Comparison of ENCODE assay signal across 28 cellular contexts in genomic region chr15:47991376-47991775, GRCh38.
DNase-seq lines count a peak whose midpoint lies in the region; ATAC-seq and TF ChIP-seq lines count a peak whose summit lies in the region.
"Had no signal": no experiment of that assay in that cellular context is flagged by ENCODE, and none has a peak within 500 bp of the region (broad histone marks: within the 10 kb centered on the region; RNA-seq: fewer than 3 reads in every experiment).

No MANE protein-coding gene starts in this region.

- H3K9ac ChIP-seq in fibroblast of lung (ENCODE audit: insufficient read depth, low read length): no peak overlapping the region
- no peak overlapping the region for H3K9ac ChIP-seq in mesenchymal stem cell (ENCODE audit: low read length)
- H3K9ac ChIP-seq: BLaER1 had no signal

- no peak overlapping the region for H3K4me2 ChIP-seq in fibroblast of lung (ENCODE audit: extremely low read depth, insufficient read depth, low read length)
- no peak overlapping the region for H3K4me2 ChIP-seq in mesenchymal stem cell (ENCODE audit: low read length, poor library complexity, severe bottlenecking)
- H3K4me2 ChIP-seq: A549, BLaER1 had no signal

- H3K9me3 ChIP-seq in fibroblast of lung (ENCODE audit: control insufficient read depth, insufficient read depth, low read depth, low read length) (no peaks in the 10 kb centered on the region), mesenchymal stem cell (ENCODE audit: control insufficient read depth, low read length) (no peaks in the 10 kb centered on the region)
- H3K9me3 ChIP-seq: A549, ascending aorta, BLaER1, Caco-2, psoas muscle, suprapubic skin, uterus had no signal

- ATAC-seq in HG03469 (IDR thresholded peaks at IDR 0.05; ENCODE audit: unreplicated experiment): no peak
- ATAC-seq: A549; psoas muscle; stimulated activated effector memory CD8-positive, alpha-beta T cell treated with anti-CD3 and anti-CD28 coated beads, Interleukin-12 subunit alpha, Interleukin-12 subunit beta, amount 100 ng/mL, for 72 hours had no signal

- H3K79me1 ChIP-seq in mesenchymal stem cell (replicated peaks; ENCODE audit: low read length, poor library complexity, severe bottlenecking): no peaks in the 10 kb centered on the region

- no peak overlapping the region for H3K27ac ChIP-seq in fibroblast of lung (ENCODE audit: insufficient read depth, low read length)
- no peak overlapping the region for H3K27ac ChIP-seq in mesenchymal stem cell (ENCODE audit: low read length, poor library complexity, severe bottlenecking)
- H3K27ac ChIP-seq: A549, ascending aorta, BLaER1, epithelial cell of prostate, psoas muscle, suprapubic skin, uterus had no signal

- H3K23ac ChIP-seq in mesenchymal stem cell (ENCODE audit: low read length in 2 of 2): no peak overlapping the region

- 41% methylated on average over 4 of the region's 4 CpGs for WGBS in mesenchymal stem cell

- peaks cover 4% of the 10 kb centered on the region for H3K27me3 Mint-ChIP-seq in activated naive CD8-positive, alpha-beta T cell treated with anti-CD3 and anti-CD28 coated beads for 36 hours
- H3K27me3 Mint-ChIP-seq: activated naive CD4-positive, alpha-beta T cell treated with anti-CD3 and anti-CD28 coated beads, Interleukin-2, amount 50 U/mL, for 24 hours; memory B cell had no signal

- no peak for TF ChIP-seq CTCF in fibroblast of lung (conservative IDR thresholded peaks at IDR 0.05 in 1 of 2, IDR thresholded peaks at IDR 0.05 in 1 of 2; ENCODE audit: low read depth in 1 of 2, low read length in 2 of 2)

- peak overlapping the region in 1 of 2 experiments; percentile 71 for H2BK12ac ChIP-seq in mesenchymal stem cell (ENCODE audit: low read length in 2 of 2)

- H2AFZ ChIP-seq in fibroblast of lung (ENCODE audit: low read length): no peak overlapping the region
- H2AFZ ChIP-seq in mesenchymal stem cell (ENCODE audit: low read depth, low read length): no peak overlapping the region

- H3K4ac ChIP-seq in mesenchymal stem cell (ENCODE audit: low read depth in 1 of 2, low read length in 2 of 2): peak overlapping the region in 1 of 2 experiments; percentile 31

- H3K36me3 Mint-ChIP-seq in activated naive CD8-positive, alpha-beta T cell treated with anti-CD3 and anti-CD28 coated beads for 36 hours: no peaks in the 10 kb centered on the region
- H3K36me3 Mint-ChIP-seq: activated naive CD4-positive, alpha-beta T cell treated with anti-CD3 and anti-CD28 coated beads, Interleukin-2, amount 50 U/mL, for 24 hours; memory B cell had no signal

- no peak overlapping the region for H2AK5ac ChIP-seq in mesenchymal stem cell (ENCODE audit: low read length, severe bottlenecking)

- no peaks in the 10 kb centered on the region for H4K20me1 ChIP-seq in fibroblast of lung (ENCODE audit: control insufficient read depth, extremely low read depth, insufficient read depth, low read length)
- H4K20me1 ChIP-seq: BLaER1 had no signal

- H3K4me1 ChIP-seq in fibroblast of lung (ENCODE audit: control insufficient read depth, extremely low read depth, insufficient read depth, low read length): no peaks in the 10 kb centered on the region
- H3K4me1 ChIP-seq in mesenchymal stem cell (ENCODE audit: control insufficient read depth, insufficient read depth, low read depth, low read length): no peaks in the 10 kb centered on the region
- H3K4me1 ChIP-seq: A549, ascending aorta, Caco-2, psoas muscle, suprapubic skin, uterus had no signal

- H2BK120ac ChIP-seq in mesenchymal stem cell (ENCODE audit: low read depth, low read length): no peak overlapping the region

- H2BK15ac ChIP-seq in mesenchymal stem cell (ENCODE audit: low read depth, poor library complexity, severe bottlenecking): no peak overlapping the region

- H3K4me1 Mint-ChIP-seq in activated naive CD8-positive, alpha-beta T cell treated with anti-CD3 and anti-CD28 coated beads for 36 hours: no peaks in the 10 kb centered on the region
- H3K4me1 Mint-ChIP-seq: activated B cell treated with CpG ODN at 0.5 μM for 24 hours; activated naive CD4-positive, alpha-beta T cell treated with anti-CD3 and anti-CD28 coated beads, Interleukin-2, amount 50 U/mL, for 24 hours; memory B cell; stimulated activated effector memory CD8-positive, alpha-beta T cell treated with anti-CD3 and anti-CD28 coated beads, Interleukin-12 subunit alpha, Interleukin-12 subunit beta, amount 100 ng/mL, for 72 hours had no signal

- no peak overlapping the region for H2BK5ac ChIP-seq in mesenchymal stem cell (ENCODE audit: low read depth, low read length, poor library complexity, severe bottlenecking)

- peak overlapping the region; percentile 31 for H4K91ac ChIP-seq in mesenchymal stem cell (ENCODE audit: low read length)

- DNase-seq in AG08396 (ENCODE audit: low spot score): peak; percentile 18
- peak; percentile 26 for DNase-seq in M059J (ENCODE audit: low read depth)
- DNase-seq in fibroblast of lung (ENCODE audit: low read depth in 2 of 2): peak; percentile 50 to 72
- DNase-seq in mesenchymal stem cell: peak; percentile 83
- no peak for DNase-seq in activated naive CD8-positive, alpha-beta T cell treated with anti-CD3 and anti-CD28 coated beads for 36 hours
- no peak for DNase-seq in cerebellum (ENCODE audit: low spot score)
- DNase-seq in kidney glomerular epithelial cell (lab: John Stamatoyannopoulos, UW): no peak
- DNase-seq: activated B cell treated with CpG ODN at 0.5 μM for 24 hours; activated CD4-positive, alpha-beta T cell treated with anti-CD3 and anti-CD28 coated beads, Interleukin-2, amount 50 U/mL, for 4 hours; Caco-2; DND-41; effector CD4-positive, alpha-beta T cell; MM.1S; NCI-H1436; NCI-H2107; psoas muscle; T-helper 9 cell; uterus had no signal

- H3K27me3 ChIP-seq in fibroblast of lung (ENCODE audit: control insufficient read depth, insufficient read depth, low read length): no peaks in the 10 kb centered on the region
- no peaks in the 10 kb centered on the region for H3K27me3 ChIP-seq in mesenchymal stem cell (ENCODE audit: control insufficient read depth in 1 of 2, insufficient read depth in 1 of 2, low read length in 2 of 2)
- H3K27me3 ChIP-seq: ascending aorta, BLaER1, suprapubic skin, uterus had no signal

- H3K27ac Mint-ChIP-seq in activated naive CD8-positive, alpha-beta T cell treated with anti-CD3 and anti-CD28 coated beads for 36 hours: no peak overlapping the region
- H3K27ac Mint-ChIP-seq: activated B cell treated with CpG ODN at 0.5 μM for 24 hours; activated naive CD4-positive, alpha-beta T cell treated with anti-CD3 and anti-CD28 coated beads, Interleukin-2, amount 50 U/mL, for 24 hours; activated T-helper 1 cell treated with anti-CD3 and anti-CD28 coated beads, Interleukin-12 subunit alpha, Interleukin-12 subunit beta, Interleukin-2, Interleukin-4 antibody, amounts not matched to agents 30 ng/mL and 10 ng/mL and 1 ng/mL, durations not matched to agents 14 hours and 24 hours and 36 hours; memory B cell; stimulated activated effector memory CD8-positive, alpha-beta T cell treated with anti-CD3 and anti-CD28 coated beads, Interleukin-12 subunit alpha, Interleukin-12 subunit beta, amount 100 ng/mL, for 72 hours had no signal

- peak overlapping the region; percentile 22 to 61 for H3K18ac ChIP-seq in mesenchymal stem cell (ENCODE audit: low read depth in 1 of 2, low read length in 2 of 2)

- no peak overlapping the region for H3K14ac ChIP-seq in mesenchymal stem cell (ENCODE audit: low read length in 2 of 2)

- H3K4me3 ChIP-seq in fibroblast of lung (replicated peaks in 1 of 4; ENCODE audit: control extremely low read depth in 1 of 4, insufficient read depth in 1 of 4, low read depth in 3 of 4, low read length in 4 of 4) (no peak overlapping the region), mesenchymal stem cell (ENCODE audit: insufficient read depth in 1 of 2, low read depth in 1 of 2, low read length in 2 of 2) (no peak overlapping the region)
- H3K4me3 ChIP-seq: A549, ascending aorta, BLaER1, psoas muscle, suprapubic skin, uterus had no signal

- H3K79me2 ChIP-seq in fibroblast of lung (ENCODE audit: control insufficient read depth, insufficient read depth, low read length): no peaks in the 10 kb centered on the region

- H3K36me3 ChIP-seq in fibroblast of lung (ENCODE audit: control insufficient read depth, insufficient read depth, low read length): no peaks in the 10 kb centered on the region
- H3K36me3 ChIP-seq in mesenchymal stem cell (ENCODE audit: control insufficient read depth in 1 of 2, insufficient read depth in 2 of 2, low read depth in 1 of 2, low read length in 2 of 2): no peaks in the 10 kb centered on the region
- H3K36me3 ChIP-seq: ascending aorta, BLaER1, suprapubic skin, uterus had no signal

- peak overlapping the region; percentile 36 for H4K8ac ChIP-seq in mesenchymal stem cell (ENCODE audit: low read length)

- no peak overlapping the region for H3K4me3 Mint-ChIP-seq in activated naive CD8-positive, alpha-beta T cell treated with anti-CD3 and anti-CD28 coated beads for 36 hours
- H3K4me3 Mint-ChIP-seq: activated B cell treated with CpG ODN at 0.5 μM for 24 hours; activated naive CD4-positive, alpha-beta T cell treated with anti-CD3 and anti-CD28 coated beads, Interleukin-2, amount 50 U/mL, for 24 hours; activated T-helper 1 cell treated with anti-CD3 and anti-CD28 coated beads, Interleukin-12 subunit alpha, Interleukin-12 subunit beta, Interleukin-2, Interleukin-4 antibody, amounts not matched to agents 30 ng/mL and 10 ng/mL and 1 ng/mL, durations not matched to agents 14 hours and 24 hours and 36 hours; memory B cell; stimulated activated effector memory CD8-positive, alpha-beta T cell treated with anti-CD3 and anti-CD28 coated beads, Interleukin-12 subunit alpha, Interleukin-12 subunit beta, amount 100 ng/mL, for 72 hours had no signal

- H3K9me3 Mint-ChIP-seq in activated naive CD8-positive, alpha-beta T cell treated with anti-CD3 and anti-CD28 coated beads for 36 hours: no peaks in the 10 kb centered on the region
- H3K9me3 Mint-ChIP-seq: activated B cell treated with CpG ODN at 0.5 μM for 24 hours; activated naive CD4-positive, alpha-beta T cell treated with anti-CD3 and anti-CD28 coated beads, Interleukin-2, amount 50 U/mL, for 24 hours; activated T-helper 1 cell treated with anti-CD3 and anti-CD28 coated beads, Interleukin-12 subunit alpha, Interleukin-12 subunit beta, Interleukin-2, Interleukin-4 antibody, amounts not matched to agents 30 ng/mL and 10 ng/mL and 1 ng/mL, durations not matched to agents 14 hours and 24 hours and 36 hours; memory B cell; stimulated activated effector memory CD8-positive, alpha-beta T cell treated with anti-CD3 and anti-CD28 coated beads, Interleukin-12 subunit alpha, Interleukin-12 subunit beta, amount 100 ng/mL, for 72 hours had no signal

Comparison
In these comparisons a context has a peak if more than half of its experiments do, and no peak if none do; other contexts are left out.
1. DNase-seq: peak in AG08396 (single experiment), M059J (single experiment), fibroblast of lung (2 of 2) and mesenchymal stem cell (single experiment); none in activated naive CD8-positive, alpha-beta T cell treated with anti-CD3 and anti-CD28 coated beads for 36 hours (single experiment), cerebellum (single experiment) and kidney glomerular epithelial cell (single experiment).